8 cellular contexts compared by ENCODE assay signal in genomic region chr7:130912086-130912909, GRCh38.
A peak's percentile ranks its signal among the peaks of the same experiment; 100 is the strongest.
DNase-seq lines count a peak whose midpoint lies in the region; TF ChIP-seq lines count a peak whose summit lies in the region.

No MANE protein-coding gene starts in this region.

- POLR2A ChIA-PET in SK-N-SH (lab: Yijun Ruan, JAX), result no interaction called here

- DNase-seq in HCEC 1CT (peak; percentile 87), SK-N-SH (no peak), activated gamma-delta T cell treated with Interleukin-2 at 50 U/mL for 16 hours (no peak), foreskin melanocyte (no peak), SHP77 treated with DMSO at 0.1 percent for 48 hours (lab: John Stamatoyannopoulos, UW) (no peak)

- H2AFZ ChIP-seq in SK-N-SH (ENCODE audit: low read depth), result no peak overlapping the region

- H3K4me3 ChIP-seq in BLaER1 treated with 17β-estradiol and CSF1 and Interleukin-3, amounts not matched to agents 10 nM and 100 nM, result peak overlapping the region; percentile 48 to 84 (median 72)
- H3K4me3 ChIP-seq in SK-N-SH (ENCODE audit: low read depth in 2 of 2, low read length in 1 of 2) (peak overlapping the region; percentile 62 to 68), esophagus (ENCODE audit: low read depth in 1 of 2, low read length in 2 of 2) (peak overlapping the region; percentile 28 to 71), rectal smooth muscle tissue (ENCODE audit: low read length) (peak overlapping the region; percentile 68)

- peaks cover 66 to 78% (median 71%) of the 10 kb centered on the region in 10 experiments for H3K4me1 ChIP-seq in BLaER1 treated with 17β-estradiol and CSF1 and Interleukin-3, amounts not matched to agents 10 nM and 100 nM
- H3K4me1 ChIP-seq in SK-N-SH (ENCODE audit: control insufficient read depth in 1 of 2, insufficient read depth in 2 of 2, low read depth in 1 of 2, low read length in 1 of 2), result peaks cover 9 to 38% of the 10 kb centered on the region in 2 experiments
- peaks cover 6 to 10% of the 10 kb centered on the region in 2 donors for H3K4me1 ChIP-seq in esophagus (ENCODE audit: control insufficient read depth in 2 of 2, insufficient read depth in 2 of 2, low read length in 1 of 2)
- H3K4me1 ChIP-seq in rectal smooth muscle tissue (ENCODE audit: control insufficient read depth, insufficient read depth, low read length), result peaks cover 22% of the 10 kb centered on the region

- TF ChIP-seq EP300 in SK-N-SH (IDR thresholded peaks at IDR 0.05; ENCODE audit: borderline replicate concordance in 1 of 2, low read depth in 1 of 2, low read length in 1 of 2), result no peak; a peak in 1 of 4 replicates

- H3F3A ChIP-seq in SK-N-SH (replicated peaks; ENCODE audit: insufficient read depth), result peaks cover 91% of the 10 kb centered on the region

- no peak for TF ChIP-seq CTCF in SK-N-SH (IDR thresholded peaks at IDR 0.05)

- 9% methylated on average over 9 of the region's 9 CpGs for WGBS in SK-N-SH (ENCODE audit: low lambda C conversion rate)
- WGBS in esophagus, 2 donors, result 29 to 30% methylated on average over 9 of the region's 9 CpGs

- H3K36me3 ChIP-seq in BLaER1 treated with 17β-estradiol and CSF1 and Interleukin-3, amounts not matched to agents 10 nM and 100 nM, result peaks cover 9 to 58% (median 29%) of the 10 kb centered on the region in 11 experiments; a peak in 19 of 22 replicates
- H3K36me3 ChIP-seq in SK-N-SH (replicated peaks in 1 of 2; ENCODE audit: control insufficient read depth in 1 of 2, insufficient read depth in 2 of 2, low read length in 1 of 2) (peaks cover 2 to 36% of the 10 kb centered on the region in 2 experiments), esophagus (ENCODE audit: control insufficient read depth in 2 of 2, insufficient read depth in 2 of 2, low read length in 1 of 2) (peaks cover 0 to 4% of the 10 kb centered on the region in 2 donors), rectal smooth muscle tissue (ENCODE audit: control insufficient read depth, insufficient read depth, low read length) (peaks cover 3% of the 10 kb centered on the region)

- CTCF ChIA-PET in SK-N-SH (lab: Yijun Ruan, JAX), result interaction anchor here (0.7 to 1.7 kb wide), 3 partner anchors 10 to 128 kb away, joined by 3 to 6 read pairs (median 4); no protein-coding TSS in a partner anchor

- peaks cover 89% of the 10 kb centered on the region for H3K79me2 ChIP-seq in SK-N-SH (ENCODE audit: insufficient read depth)

- H3K27me3 ChIP-seq in BLaER1 treated with 17β-estradiol and CSF1 and Interleukin-3, amounts not matched to agents 10 nM and 100 nM, result no peaks in the 10 kb centered on the region
- no peaks in the 10 kb centered on the region for H3K27me3 ChIP-seq in SK-N-SH (ENCODE audit: insufficient read depth)
- H3K27me3 ChIP-seq in esophagus (ENCODE audit: control insufficient read depth in 1 of 2, insufficient read depth in 2 of 2, low read length in 2 of 2), result no peaks in the 10 kb centered on the region
- H3K27me3 ChIP-seq in rectal smooth muscle tissue (ENCODE audit: control insufficient read depth, insufficient read depth, low read length), result no peaks in the 10 kb centered on the region

- H4K20me1 ChIP-seq in BLaER1 treated with 17β-estradiol and CSF1 and Interleukin-3, amounts not matched to agents 10 nM and 100 nM, result peaks cover 0 to 100% (median 27%) of the 10 kb centered on the region in 11 experiments; a peak in 18 of 22 replicates
- H4K20me1 ChIP-seq in SK-N-SH (ENCODE audit: insufficient read depth), result peaks cover 25% of the 10 kb centered on the region

- H3K9ac ChIP-seq in BLaER1 treated with 17β-estradiol and CSF1 and Interleukin-3, amounts not matched to agents 10 nM and 100 nM, result peak overlapping the region; percentile 75 to 94 (median 85)
- H3K9ac ChIP-seq in SK-N-SH, result peak overlapping the region; percentile 98
- peak overlapping the region; percentile 51 for H3K9ac ChIP-seq in rectal smooth muscle tissue (ENCODE audit: low read length)

- H3K4me2 ChIP-seq in BLaER1 treated with 17β-estradiol and CSF1 and Interleukin-3, amounts not matched to agents 10 nM and 100 nM, result peak overlapping the region; percentile 74 to 99 (median 95)
- peak overlapping the region; percentile 89 for H3K4me2 ChIP-seq in SK-N-SH

- peak overlapping the region; percentile 63 to 98 (median 94) for H3K27ac ChIP-seq in BLaER1 treated with 17β-estradiol and CSF1 and Interleukin-3, amounts not matched to agents 10 nM and 100 nM
- H3K27ac ChIP-seq in SK-N-SH (ENCODE audit: low read depth in 2 of 2, low read length in 1 of 2) (peak overlapping the region; percentile 94 to 100), esophagus (ENCODE audit: low read depth in 2 of 2, low read length in 1 of 2) (peak overlapping the region; percentile 89 to 90), rectal smooth muscle tissue (ENCODE audit: low read depth, low read length) (peak overlapping the region; percentile 79)

- no peaks in the 10 kb centered on the region for H3K9me3 ChIP-seq in BLaER1 treated with 17β-estradiol and CSF1 and Interleukin-3, amounts not matched to agents 10 nM and 100 nM (replicated peaks in 1 of 11)
- H3K9me3 ChIP-seq in SK-N-SH (no peaks in the 10 kb centered on the region), esophagus (ENCODE audit: control insufficient read depth in 2 of 2, insufficient read depth in 1 of 2, low read depth in 1 of 2, low read length in 1 of 2) (no peaks in the 10 kb centered on the region)

- H3K9me2 ChIP-seq in SK-N-SH, result no peaks in the 10 kb centered on the region

- TF ChIP-seq RAD21 in SK-N-SH (IDR thresholded peaks at IDR 0.05; ENCODE audit: low read length), result no peak

TF ChIP-seq in SK-N-SH, 30 proteins besides CTCF, POLR2A, EP300 and RAD21 (continues in another document):
- TF ChIP-seq FOXM1 (IDR thresholded peaks at IDR 0.05; ENCODE audit: low read depth) (no peak), USF2 (IDR thresholded peaks at IDR 0.05; ENCODE audit: borderline replicate concordance, low read depth, low read length) (no peak; the same call in 1 of the 2 replicates), REST (IDR thresholded peaks at IDR 0.05; ENCODE audit: low read depth, low read length) (0 out of 2 replicates have a peak, but pooled peaks have one; percentile 58), RFX5 (IDR thresholded peaks at IDR 0.05; ENCODE audit: low read length) (no peak), ZBTB33 (IDR thresholded peaks at IDR 0.05; ENCODE audit: borderline replicate concordance, low read depth) (no peak), ELF1 (IDR thresholded peaks at IDR 0.05) (no peak), JUND (IDR thresholded peaks at IDR 0.05) (peak; percentile 89), SIN3A (IDR thresholded peaks at IDR 0.05; ENCODE audit: borderline replicate concordance, low read depth, low read length) (peak; percentile 71; the same call in 1 of the 2 replicates), NFIC (IDR thresholded peaks at IDR 0.05; ENCODE audit: borderline replicate concordance) (peak; percentile 42; the same call in 1 of the 2 replicates), MXI1 (IDR thresholded peaks at IDR 0.05; ENCODE audit: low read depth, low read length) (no peak), POLR2AphosphoS5 (IDR thresholded peaks at IDR 0.05; ENCODE audit: low read depth, low read length) (peak; percentile 95)
